In genomic region chr16:24909856-24910255, GRCh38 we compare ENCODE assay signal across 32 cellular contexts.
"Had no signal": no experiment of that assay in that cellular context is flagged by ENCODE, and none has a peak within 500 bp of the region (broad histone marks: within the 10 kb centered on the region; RNA-seq: fewer than 3 reads in every experiment).

No MANE protein-coding gene starts in this region.

- H3K27ac Mint-ChIP-seq: activated CD4-positive, alpha-beta memory T cell treated with anti-CD3 and anti-CD28 coated beads, Interleukin-2, amount 10 ng/mL, durations not matched to agents 7 days and 5 days; activated CD4-positive, alpha-beta T cell treated with anti-CD3 and anti-CD28 coated beads, Interleukin-2, amount 10 ng/mL, durations not matched to agents 7 days and 5 days; activated naive CD4-positive, alpha-beta T cell treated with anti-CD3 and anti-CD28 coated beads, Interleukin-2, amount 10 ng/mL, durations not matched to agents 7 days and 5 days; activated naive CD4-positive, alpha-beta T cell treated with anti-CD3 and anti-CD28 coated beads, Interleukin-2, amount 50 U/mL, for 72 hours; activated naive CD8-positive, alpha-beta T cell treated with anti-CD3 and anti-CD28 coated beads, Interleukin-2, amount 10 ng/mL, durations not matched to agents 7 days and 5 days; activated T-cell treated with anti-CD3 and anti-CD28 coated beads, Interleukin-2, amount 50 U/mL, for 24 hours; activated T-cell treated with anti-CD3 and anti-CD28 coated beads, Interleukin-2, amount 50 U/mL, for 72 hours; brain; dendritic cell treated with granulocyte-macrophage colony-stimulating factor and Interleukin-4, amounts not matched to agents 40 ng/mL and 50 ng/mL, for 4 days; endodermal cell; T-helper 17 cell; T-helper 2 cell treated with Interferon-gamma antibody and Interleukin-4, amounts not matched to agents 5 μg/mL and 100 μg/mL, for 36 hours had no signal

- H3K9me3 ChIP-seq: ascending aorta, breast epithelium had no signal

- H3K4me3 ChIP-seq: ascending aorta, breast epithelium, cardiac muscle cell, coronary artery, dorsolateral prefrontal cortex had no signal

- H3K4me1 ChIP-seq: ascending aorta, breast epithelium had no signal

- H3K36me3 Mint-ChIP-seq: activated naive CD4-positive, alpha-beta T cell treated with anti-CD3 and anti-CD28 coated beads, Interleukin-2, amount 10 ng/mL, durations not matched to agents 7 days and 5 days; activated naive CD4-positive, alpha-beta T cell treated with anti-CD3 and anti-CD28 coated beads, Interleukin-2, amount 50 U/mL, for 72 hours; activated naive CD8-positive, alpha-beta T cell treated with anti-CD3 and anti-CD28 coated beads, Interleukin-2, amount 10 ng/mL, durations not matched to agents 7 days and 5 days had no signal

- H3K4me1 Mint-ChIP-seq: activated CD4-positive, alpha-beta memory T cell treated with anti-CD3 and anti-CD28 coated beads, Interleukin-2, amount 10 ng/mL, durations not matched to agents 7 days and 5 days; activated CD4-positive, alpha-beta T cell treated with anti-CD3 and anti-CD28 coated beads, Interleukin-2, amount 10 ng/mL, durations not matched to agents 7 days and 5 days; activated naive CD4-positive, alpha-beta T cell treated with anti-CD3 and anti-CD28 coated beads, Interleukin-2, amount 10 ng/mL, durations not matched to agents 7 days and 5 days; activated naive CD8-positive, alpha-beta T cell treated with anti-CD3 and anti-CD28 coated beads, Interleukin-2, amount 10 ng/mL, durations not matched to agents 7 days and 5 days; brain; endodermal cell had no signal

- FAIRE-seq: frontal cortex had no signal

- H3K36me3 ChIP-seq: ascending aorta, breast epithelium, cardiac muscle cell had no signal

- H3K9me3 Mint-ChIP-seq: activated CD4-positive, alpha-beta memory T cell treated with anti-CD3 and anti-CD28 coated beads, Interleukin-2, amount 10 ng/mL, durations not matched to agents 7 days and 5 days; activated CD4-positive, alpha-beta T cell treated with anti-CD3 and anti-CD28 coated beads, Interleukin-2, amount 10 ng/mL, durations not matched to agents 7 days and 5 days; activated naive CD4-positive, alpha-beta T cell treated with anti-CD3 and anti-CD28 coated beads, Interleukin-2, amount 10 ng/mL, durations not matched to agents 7 days and 5 days; activated naive CD4-positive, alpha-beta T cell treated with anti-CD3 and anti-CD28 coated beads, Interleukin-2, amount 50 U/mL, for 72 hours; activated naive CD8-positive, alpha-beta T cell treated with anti-CD3 and anti-CD28 coated beads, Interleukin-2, amount 10 ng/mL, durations not matched to agents 7 days and 5 days; activated T-cell treated with anti-CD3 and anti-CD28 coated beads, Interleukin-2, amount 50 U/mL, for 24 hours; activated T-cell treated with anti-CD3 and anti-CD28 coated beads, Interleukin-2, amount 50 U/mL, for 72 hours; brain; dendritic cell treated with granulocyte-macrophage colony-stimulating factor and Interleukin-4, amounts not matched to agents 40 ng/mL and 50 ng/mL, for 4 days; endodermal cell; T-helper 2 cell treated with Interferon-gamma antibody and Interleukin-4, amounts not matched to agents 5 μg/mL and 100 μg/mL, for 36 hours had no signal

- H3K27me3 Mint-ChIP-seq: activated CD4-positive, alpha-beta memory T cell treated with anti-CD3 and anti-CD28 coated beads, Interleukin-2, amount 10 ng/mL, durations not matched to agents 7 days and 5 days; activated CD4-positive, alpha-beta T cell treated with anti-CD3 and anti-CD28 coated beads, Interleukin-2, amount 10 ng/mL, durations not matched to agents 7 days and 5 days; activated naive CD4-positive, alpha-beta T cell treated with anti-CD3 and anti-CD28 coated beads, Interleukin-2, amount 10 ng/mL, durations not matched to agents 7 days and 5 days; activated naive CD8-positive, alpha-beta T cell treated with anti-CD3 and anti-CD28 coated beads, Interleukin-2, amount 10 ng/mL, durations not matched to agents 7 days and 5 days; activated T-cell treated with anti-CD3 and anti-CD28 coated beads, Interleukin-2, amount 50 U/mL, for 24 hours; brain; dendritic cell treated with granulocyte-macrophage colony-stimulating factor and Interleukin-4, amounts not matched to agents 40 ng/mL and 50 ng/mL, for 4 days; T-helper 17 cell had no signal

- H3K4me3 Mint-ChIP-seq: activated CD4-positive, alpha-beta memory T cell treated with anti-CD3 and anti-CD28 coated beads, Interleukin-2, amount 10 ng/mL, durations not matched to agents 7 days and 5 days; activated CD4-positive, alpha-beta T cell treated with anti-CD3 and anti-CD28 coated beads, Interleukin-2, amount 10 ng/mL, durations not matched to agents 7 days and 5 days; activated naive CD4-positive, alpha-beta T cell treated with anti-CD3 and anti-CD28 coated beads, Interleukin-2, amount 10 ng/mL, durations not matched to agents 7 days and 5 days; activated naive CD8-positive, alpha-beta T cell treated with anti-CD3 and anti-CD28 coated beads, Interleukin-2, amount 10 ng/mL, durations not matched to agents 7 days and 5 days; activated T-cell treated with anti-CD3 and anti-CD28 coated beads, Interleukin-2, amount 50 U/mL, for 24 hours; activated T-cell treated with anti-CD3 and anti-CD28 coated beads, Interleukin-2, amount 50 U/mL, for 72 hours; brain; dendritic cell treated with granulocyte-macrophage colony-stimulating factor and Interleukin-4, amounts not matched to agents 40 ng/mL and 50 ng/mL, for 4 days; endodermal cell; T-helper 17 cell; T-helper 2 cell treated with Interferon-gamma antibody and Interleukin-4, amounts not matched to agents 5 μg/mL and 100 μg/mL, for 36 hours had no signal

- H3K27ac ChIP-seq: ascending aorta, breast epithelium, cardiac muscle cell, coronary artery, dorsolateral prefrontal cortex had no signal

- H3K27me3 ChIP-seq: ascending aorta, breast epithelium, cardiac muscle cell, dorsolateral prefrontal cortex had no signal

- DNase-seq: activated CD4-positive, alpha-beta memory T cell treated with anti-CD3 and anti-CD28 coated beads, Interleukin-2, amount 10 ng/mL, durations not matched to agents 7 days and 5 days; activated CD4-positive, alpha-beta T cell treated with anti-CD3 and anti-CD28 coated beads for 1 hour; activated CD4-positive, alpha-beta T cell treated with anti-CD3 and anti-CD28 coated beads for 4 hours; activated CD4-positive, alpha-beta T cell treated with anti-CD3 and anti-CD28 coated beads, Interleukin-2, amount 10 ng/mL, durations not matched to agents 7 days and 5 days; activated CD4-positive, alpha-beta T cell treated with anti-CD3 and anti-CD28 coated beads, Interleukin-2, amount 50 U/mL, for 4 hours; activated CD8-positive, alpha-beta memory T cell treated with anti-CD3 and anti-CD28 coated beads, Interleukin-2, amount 50 U/mL, for 48 hours; activated gamma-delta T cell; activated naive CD4-positive, alpha-beta T cell; activated naive CD4-positive, alpha-beta T cell treated with anti-CD3 and anti-CD28 coated beads, Interleukin-2, amount 10 ng/mL, durations not matched to agents 7 days and 5 days; activated naive CD8-positive, alpha-beta T cell treated with anti-CD3 and anti-CD28 coated beads, Interleukin-2, amount 10 ng/mL, durations not matched to agents 7 days and 5 days; activated T-cell treated with anti-CD3 and anti-CD28 coated beads for 4 hours; activated T-cell treated with anti-CD3 and anti-CD28 coated beads, Interleukin-2, amount 50 U/mL, for 24 hours; activated T-cell treated with anti-CD3 and anti-CD28 coated beads, Interleukin-2, amount 50 U/mL, for 72 hours; central memory CD4-positive, alpha-beta T cell; cerebellar nuclear complex; dorsolateral prefrontal cortex; effector memory CD4-positive, alpha-beta T cell; endodermal cell; foreskin fibroblast; head of caudate nucleus; T-helper 1 cell; T-helper 17 cell; T1000 had no signal
